24 cellular contexts compared by ENCODE assay signal in genomic region chr1:98196012-98196411, GRCh38.
"Had no signal": no experiment of that assay in that cellular context is flagged by ENCODE, and none has a peak within 500 bp of the region (broad histone marks: within the 10 kb centered on the region; RNA-seq: fewer than 3 reads in every experiment).

No MANE protein-coding gene starts in this region.

- DNase-seq: cortex of kidney; dorsolateral prefrontal cortex; effector CD8-positive, alpha-beta T cell; gastrocnemius medialis; heart right ventricle; hypothalamus; islet precursor cell; mammary epithelial cell; naive thymus-derived CD4-positive, alpha-beta T cell; psoas muscle; retina; stimulated activated CD4-positive, alpha-beta T cell treated with anti-CD3 and anti-CD28 coated beads, Interleukin-2, amount 100 ng/mL, for 24 hours; stimulated activated CD4-positive, alpha-beta T cell treated with anti-CD3 and anti-CD28 coated beads, Interleukin-4, amount 100 ng/mL, for 4 hours; stimulated activated naive B cell treated with anti-CD40 and anti-IgM and Interleukin-4, amounts not matched to agents 10 μg/mL and 1 μg/mL and 100 μg/mL, for 72 hours; stimulated activated naive CD8-positive, alpha-beta T cell treated with anti-CD3 and anti-CD28 coated beads, Interleukin-15, amount 100 ng/mL, for 72 hours; testis; upper lobe of right lung had no signal

- H3K4me3 ChIP-seq: dorsolateral prefrontal cortex, esophagus muscularis mucosa, gastrocnemius medialis, heart right ventricle, psoas muscle, skin epidermis, testis, tibial nerve, upper lobe of right lung, vagina had no signal

- H3K36me3 ChIP-seq: esophagus muscularis mucosa, gastrocnemius medialis, heart right ventricle, neutrophil, tibial nerve, upper lobe of right lung, vagina had no signal

- H3K27ac ChIP-seq: dorsolateral prefrontal cortex, epithelial cell of prostate, esophagus muscularis mucosa, gastrocnemius medialis, heart right ventricle, neutrophil, psoas muscle, skin epidermis, testis, tibial nerve, upper lobe of right lung, vagina had no signal

- H3K9me3 Mint-ChIP-seq: stimulated activated naive B cell treated with anti-CD40 and anti-IgM and Interleukin-4, amounts not matched to agents 10 μg/mL and 1 μg/mL and 100 μg/mL, for 72 hours; stimulated activated naive CD8-positive, alpha-beta T cell treated with anti-CD3 and anti-CD28 coated beads, Interleukin-15, amount 100 ng/mL, for 72 hours had no signal

- H3K4me1 Mint-ChIP-seq: naive thymus-derived CD4-positive, alpha-beta T cell; stimulated activated naive B cell treated with anti-CD40 and anti-IgM and Interleukin-4, amounts not matched to agents 10 μg/mL and 1 μg/mL and 100 μg/mL, for 72 hours; stimulated activated naive CD8-positive, alpha-beta T cell treated with anti-CD3 and anti-CD28 coated beads, Interleukin-15, amount 100 ng/mL, for 72 hours had no signal

- H3K36me3 Mint-ChIP-seq: naive thymus-derived CD4-positive, alpha-beta T cell; stimulated activated naive B cell treated with anti-CD40 and anti-IgM and Interleukin-4, amounts not matched to agents 10 μg/mL and 1 μg/mL and 100 μg/mL, for 72 hours had no signal

- H3K27me3 Mint-ChIP-seq: stimulated activated naive B cell treated with anti-CD40 and anti-IgM and Interleukin-4, amounts not matched to agents 10 μg/mL and 1 μg/mL and 100 μg/mL, for 72 hours; stimulated activated naive CD8-positive, alpha-beta T cell treated with anti-CD3 and anti-CD28 coated beads, Interleukin-15, amount 100 ng/mL, for 72 hours had no signal

- H3K27me3 ChIP-seq: esophagus muscularis mucosa, gastrocnemius medialis, heart right ventricle, neutrophil, testis, tibial nerve, upper lobe of right lung, vagina had no signal

- FAIRE-seq: endometrium had no signal

- H3K27ac Mint-ChIP-seq: naive thymus-derived CD4-positive, alpha-beta T cell; stimulated activated naive B cell treated with anti-CD40 and anti-IgM and Interleukin-4, amounts not matched to agents 10 μg/mL and 1 μg/mL and 100 μg/mL, for 72 hours; stimulated activated naive CD8-positive, alpha-beta T cell treated with anti-CD3 and anti-CD28 coated beads, Interleukin-15, amount 100 ng/mL, for 72 hours had no signal

- H3K4me3 Mint-ChIP-seq: naive thymus-derived CD4-positive, alpha-beta T cell; stimulated activated naive B cell treated with anti-CD40 and anti-IgM and Interleukin-4, amounts not matched to agents 10 μg/mL and 1 μg/mL and 100 μg/mL, for 72 hours; stimulated activated naive CD8-positive, alpha-beta T cell treated with anti-CD3 and anti-CD28 coated beads, Interleukin-15, amount 100 ng/mL, for 72 hours had no signal

- H3K4me1 ChIP-seq: esophagus muscularis mucosa, gastrocnemius medialis, heart right ventricle, psoas muscle, testis, tibial nerve, upper lobe of right lung, vagina had no signal

- H3K9me3 ChIP-seq: esophagus muscularis mucosa, gastrocnemius medialis, heart right ventricle, neutrophil, psoas muscle, testis, tibial nerve, upper lobe of right lung, vagina had no signal
